ENCODE assay signal across 15 cellular contexts in genomic region chr13:40958655-40959054, GRCh38.
"Had no signal": no experiment of that assay in that cellular context is flagged by ENCODE, and none has a peak within 500 bp of the region (broad histone marks: within the 10 kb centered on the region; RNA-seq: fewer than 3 reads in every experiment).

No MANE protein-coding gene starts in this region.

- H3K9me3 ChIP-seq: colonic mucosa, tibial nerve, vagina had no signal

- H3K27me3 Mint-ChIP-seq: stimulated activated memory B cell treated with anti-CD40 and anti-IgM and Interleukin-4, amounts not matched to agents 10 μg/mL and 1 μg/mL and 100 μg/mL, for 72 hours had no signal

- H3K27ac ChIP-seq: colonic mucosa, tibial nerve, vagina had no signal

- H3K4me1 ChIP-seq: colonic mucosa had no signal

- H3K4me2 ChIP-seq: smooth muscle cell had no signal

- FAIRE-seq: astrocyte had no signal

- H3K27me3 ChIP-seq: colonic mucosa, tibial nerve, vagina had no signal

- H3K4me3 ChIP-seq: colonic mucosa, smooth muscle cell, tibial nerve, vagina had no signal

- H3K4me3 Mint-ChIP-seq: stimulated activated memory B cell treated with anti-CD40 and anti-IgM and Interleukin-4, amounts not matched to agents 10 μg/mL and 1 μg/mL and 100 μg/mL, for 72 hours had no signal

- H3K9me3 Mint-ChIP-seq: stimulated activated memory B cell treated with anti-CD40 and anti-IgM and Interleukin-4, amounts not matched to agents 10 μg/mL and 1 μg/mL and 100 μg/mL, for 72 hours had no signal

- DNase-seq: activated CD4-positive, alpha-beta T cell treated with anti-CD3 and anti-CD28 coated beads for 4 hours; activated CD8-positive, alpha-beta memory T cell treated with anti-CD3 and anti-CD28 coated beads for 24 hours; activated gamma-delta T cell; colonic mucosa; effector CD4-positive, alpha-beta T cell; hypothalamus; kidney glomerular epithelial cell; posterior cingulate gyrus; right cardiac atrium; T1000 had no signal

- ATAC-seq: right cardiac atrium; stimulated activated memory B cell treated with anti-CD40 and anti-IgM and Interleukin-4, amounts not matched to agents 10 μg/mL and 1 μg/mL and 100 μg/mL, for 72 hours had no signal
